In genomic region chr2:26448651-26449050, GRCh38 we compare ENCODE assay signal across 1 cellular context.
TF ChIP-seq lines count a peak whose summit lies in the region.

No MANE protein-coding gene starts in this region.

TF ChIP-seq in K562, 482 proteins besides CTCF, POLR2A, EP300 and RAD21:
- no peak for TF ChIP-seq ZNF146 (CRISPR knock-in tag; IDR thresholded peaks at IDR 0.05; ENCODE audit: unreplicated experiment)
- no peak for TF ChIP-seq HDGF (IDR thresholded peaks at IDR 0.05)
- TF ChIP-seq GTF2F1 (IDR thresholded peaks at IDR 0.05; ENCODE audit: low read depth, low read length) = no peak
- no peak for TF ChIP-seq ZNF197 (CRISPR knock-in tag; IDR thresholded peaks at IDR 0.05; ENCODE audit: low read depth)
- TF ChIP-seq C11orf30 (IDR thresholded peaks at IDR 0.05; ENCODE audit: low read depth) = no peak
- no peak for TF ChIP-seq HNRNPUL1 (IDR thresholded peaks at IDR 0.05; ENCODE audit: low read length)
- TF ChIP-seq KLF1 (tag; IDR thresholded peaks at IDR 0.05) = no peak
- no peak for TF ChIP-seq TGIF2 (CRISPR knock-in tag; IDR thresholded peaks at IDR 0.05)
- TF ChIP-seq DIDO1 (tag; IDR thresholded peaks at IDR 0.05; ENCODE audit: low read depth) = no peak
- no peak for TF ChIP-seq DACH1 (IDR thresholded peaks at IDR 0.05; ENCODE audit: partially characterized antibody)
- no peak for TF ChIP-seq E2F3 (CRISPR knock-in tag; IDR thresholded peaks at IDR 0.05)
- TF ChIP-seq TEAD4 (IDR thresholded peaks at IDR 0.05; ENCODE audit: low read length) = no peak
- no peak for TF ChIP-seq TEAD4 (CRISPR knock-in tag; IDR thresholded peaks at IDR 0.05; ENCODE audit: borderline replicate concordance)
- TF ChIP-seq IFI16 (CRISPR knock-in tag; IDR thresholded peaks at IDR 0.05) = no peak
- no peak for TF ChIP-seq CXXC5 (CRISPR knock-in tag; IDR thresholded peaks at IDR 0.05)
TF ChIP-seq in K562: peak in this region for 0.
